ENCODE assay signal across 9 cellular contexts in the genomic region with DNA sequence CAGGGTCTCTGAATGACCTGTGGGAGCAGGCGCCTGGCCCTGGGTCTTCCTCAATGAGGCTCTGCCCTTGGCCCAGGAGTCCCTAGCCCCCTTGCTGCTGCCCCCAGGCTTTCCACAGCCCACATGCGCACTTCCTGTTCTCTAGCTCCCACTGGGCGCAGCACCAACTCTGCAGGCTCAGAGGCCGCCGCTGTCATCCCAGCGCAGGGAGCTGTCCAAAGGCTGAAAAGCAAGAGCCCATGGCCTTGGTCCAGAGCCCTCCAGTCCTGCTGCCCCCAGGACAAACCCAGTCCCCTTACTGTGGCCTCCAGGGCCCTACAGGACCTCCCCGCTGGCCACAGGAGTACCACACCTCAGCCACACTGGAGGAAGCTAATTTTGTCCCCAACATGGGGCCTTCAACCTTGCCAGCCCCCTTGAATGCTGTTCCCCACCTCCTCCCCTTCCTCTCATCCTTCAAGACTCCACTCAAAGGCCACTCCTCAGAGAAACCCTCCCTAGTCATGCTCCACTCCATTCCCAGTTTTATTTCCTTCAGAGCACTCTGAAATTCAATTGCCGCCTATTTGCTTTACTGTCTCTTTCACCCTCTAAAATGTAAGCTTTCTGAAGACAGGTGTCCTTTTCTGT. TPM values are rescaled to one million over a fixed set of nuclear protein-coding genes. Genes with fewer than 3 reads are reported as not detected.
DNase-seq lines count a peak whose midpoint lies in the region; ATAC-seq and TF ChIP-seq lines count a peak whose summit lies in the region.
"Had no signal": no experiment of that assay in that cellular context is flagged by ENCODE, and none has a peak within 500 bp of the region (broad histone marks: within the 10 kb centered on the region; RNA-seq: fewer than 3 reads in every experiment).

No MANE protein-coding gene starts in this region.

- H3K9me3 Mint-ChIP-seq in activated naive CD8-positive, alpha-beta T cell treated with anti-CD3 and anti-CD28 coated beads for 36 hours: no peaks in the 10 kb centered on the region

- H3K9me3 ChIP-seq in testis: no peaks in the 10 kb centered on the region

- no peak overlapping the region for H3K27ac Mint-ChIP-seq in activated naive CD8-positive, alpha-beta T cell treated with anti-CD3 and anti-CD28 coated beads for 36 hours

- H3K27me3 ChIP-seq in testis: no peaks in the 10 kb centered on the region

- no peaks in the 10 kb centered on the region for H3K4me1 ChIP-seq in testis

- H3K4me1 Mint-ChIP-seq in activated naive CD8-positive, alpha-beta T cell treated with anti-CD3 and anti-CD28 coated beads for 36 hours: peaks cover 6% of the 10 kb centered on the region

- TF ChIP-seq POLR2A in testis (IDR thresholded peaks at IDR 0.05): no peak

- no peak overlapping the region for H3K4me3 Mint-ChIP-seq in activated naive CD8-positive, alpha-beta T cell treated with anti-CD3 and anti-CD28 coated beads for 36 hours

- intact Hi-C loops in testis (cut with DNase I; ENCODE audit: low total_unique reads): no loop called here

- no peaks in the 10 kb centered on the region for H3K36me3 ChIP-seq in testis (ENCODE audit: low read depth, missing control alignments)

- DNase-seq in activated CD4-positive, alpha-beta T cell treated with anti-CD3 and anti-CD28 coated beads for 48 hours: peak; percentile 47
- DNase-seq in activated CD4-positive, alpha-beta T cell treated with anti-CD3 and anti-CD28 coated beads for 1 hour: no peak
- DNase-seq in activated naive CD8-positive, alpha-beta T cell treated with anti-CD3 and anti-CD28 coated beads for 36 hours: peak; percentile 51
- peak; percentile 94 for DNase-seq in islet precursor cell
- DNase-seq in testis: peak; percentile 74

- peaks cover 5% of the 10 kb centered on the region for H3K36me3 Mint-ChIP-seq in activated naive CD8-positive, alpha-beta T cell treated with anti-CD3 and anti-CD28 coated beads for 36 hours

- ATAC-seq in GM21367 (IDR thresholded peaks at IDR 0.05; ENCODE audit: unreplicated experiment) (no peak), GM19324 (IDR thresholded peaks at IDR 0.05; ENCODE audit: low FRiP score, unreplicated experiment) (no peak), GM21526 (IDR thresholded peaks at IDR 0.05; ENCODE audit: low FRiP score, unreplicated experiment) (no peak)
- ATAC-seq: Panc1 had no signal

- no peaks in the 10 kb centered on the region for H3K27me3 Mint-ChIP-seq in activated naive CD8-positive, alpha-beta T cell treated with anti-CD3 and anti-CD28 coated beads for 36 hours

- H3K4me3 ChIP-seq in testis: no peak overlapping the region

- TF ChIP-seq CTCF in testis (IDR thresholded peaks at IDR 0.05): no peak

- H3K27ac ChIP-seq in testis: no peak overlapping the region

- 29 to 30% methylated on average over 8 of the region's 8 CpGs for WGBS in testis, 2 donors

RNA-seq across cellular contexts. Expression of a gene that starts 8.0 kb away (rescaled TPM):
- total RNA-seq in activated naive CD8-positive, alpha-beta T cell treated with anti-CD3 and anti-CD28 coated beads for 36 hours: 10 to 100 TPM; 50.8 to 52.2 TPM
- 10 to 100 TPM in 1 of 2 donors, 1 to 10 TPM in 1; 9.4 to 20.6 TPM for total RNA-seq in testis
- 13.2 TPM for polyA plus RNA-seq in testis (ENCODE audit: insufficient read depth, low read depth, low replicate concordance)
